In the genomic region with DNA sequence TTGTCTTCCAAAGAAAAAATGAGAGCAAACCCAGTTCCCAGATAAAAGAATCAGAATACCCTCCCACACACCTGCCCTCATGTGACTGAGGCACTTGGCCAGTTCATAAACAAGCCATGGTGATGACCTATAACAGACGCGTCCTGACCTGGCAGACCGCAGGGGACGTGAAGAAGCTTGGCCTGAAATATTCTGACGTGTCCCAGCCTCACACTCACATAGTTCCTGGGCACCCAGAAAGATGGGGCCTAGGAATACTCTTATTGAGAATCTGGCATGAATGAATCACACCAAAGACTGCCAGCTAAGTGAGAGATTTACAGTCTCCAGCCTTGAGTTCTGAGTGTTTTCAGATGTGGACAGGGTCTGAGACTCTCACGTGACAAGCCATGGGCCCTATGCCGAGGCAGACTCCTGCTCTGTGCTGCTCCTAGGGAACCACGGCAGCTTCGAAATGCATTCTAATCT, we compare ENCODE assay signal across 1 cellular context.
TF ChIP-seq lines count a peak whose summit lies in the region.

No MANE protein-coding gene starts in this region.

TF ChIP-seq in SK-N-SH, 30 proteins besides CTCF, POLR2A, EP300 and RAD21 (continued from another document):
- TF ChIP-seq RFX5 (IDR thresholded peaks at IDR 0.05; ENCODE audit: low read length) (no peak), SMC3 (IDR thresholded peaks at IDR 0.05; ENCODE audit: low read depth, low read length) (no peak), NFIC (IDR thresholded peaks at IDR 0.05; ENCODE audit: borderline replicate concordance) (peak; percentile 71), CHD2 (IDR thresholded peaks at IDR 0.05; ENCODE audit: low read length, partially characterized antibody) (no peak), TAF1 (IDR thresholded peaks at IDR 0.05; ENCODE audit: borderline replicate concordance, low read depth, low read length) (no peak), YY1 (IDR thresholded peaks at IDR 0.05; ENCODE audit: low read depth) (no peak), SIN3A (IDR thresholded peaks at IDR 0.05; ENCODE audit: borderline replicate concordance, low read depth, low read length) (no peak), TCF12 (IDR thresholded peaks at IDR 0.05) (peak; percentile 94), GABPA (IDR thresholded peaks at IDR 0.05; ENCODE audit: low read depth) (no peak), GATA2 (CRISPR knock-in tag; IDR thresholded peaks at IDR 0.05) (no peak), FOSL2 (IDR thresholded peaks at IDR 0.05; ENCODE audit: borderline replicate concordance, low read depth) (peak; percentile 20; the same call in 1 of the 2 replicates), JUND (IDR thresholded peaks at IDR 0.05) (peak; percentile 65; the same call in 1 of the 2 replicates), EZH2phosphoT487 (IDR thresholded peaks at IDR 0.05; ENCODE audit: borderline replicate concordance, low read depth) (no peak), ELF1 (IDR thresholded peaks at IDR 0.05) (no peak), TEAD4 (IDR thresholded peaks at IDR 0.05; ENCODE audit: borderline replicate concordance, insufficient read depth) (no peak)
- TF ChIP-seq, protein P1, sequence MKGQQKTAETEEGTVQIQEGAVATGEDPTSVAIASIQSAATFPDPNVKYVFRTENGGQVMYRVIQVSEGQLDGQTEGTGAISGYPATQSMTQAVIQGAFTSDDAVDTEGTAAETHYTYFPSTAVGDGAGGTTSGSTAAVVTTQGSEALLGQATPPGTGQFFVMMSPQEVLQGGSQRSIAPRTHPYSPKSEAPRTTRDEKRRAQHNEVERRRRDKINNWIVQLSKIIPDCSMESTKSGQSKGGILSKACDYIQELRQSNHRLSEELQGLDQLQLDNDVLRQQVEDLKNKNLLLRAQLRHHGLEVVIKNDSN (IDR thresholded peaks at IDR 0.05; ENCODE audit: borderline replicate concordance, low read depth) = peak; percentile 68
- TF ChIP-seq, protein P2, sequence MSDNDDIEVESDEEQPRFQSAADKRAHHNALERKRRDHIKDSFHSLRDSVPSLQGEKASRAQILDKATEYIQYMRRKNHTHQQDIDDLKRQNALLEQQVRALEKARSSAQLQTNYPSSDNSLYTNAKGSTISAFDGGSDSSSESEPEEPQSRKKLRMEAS (IDR thresholded peaks at IDR 0.05; ENCODE audit: low read depth) = peak; percentile 39; the same call in 1 of the 2 replicates
- TF ChIP-seq, protein P3, sequence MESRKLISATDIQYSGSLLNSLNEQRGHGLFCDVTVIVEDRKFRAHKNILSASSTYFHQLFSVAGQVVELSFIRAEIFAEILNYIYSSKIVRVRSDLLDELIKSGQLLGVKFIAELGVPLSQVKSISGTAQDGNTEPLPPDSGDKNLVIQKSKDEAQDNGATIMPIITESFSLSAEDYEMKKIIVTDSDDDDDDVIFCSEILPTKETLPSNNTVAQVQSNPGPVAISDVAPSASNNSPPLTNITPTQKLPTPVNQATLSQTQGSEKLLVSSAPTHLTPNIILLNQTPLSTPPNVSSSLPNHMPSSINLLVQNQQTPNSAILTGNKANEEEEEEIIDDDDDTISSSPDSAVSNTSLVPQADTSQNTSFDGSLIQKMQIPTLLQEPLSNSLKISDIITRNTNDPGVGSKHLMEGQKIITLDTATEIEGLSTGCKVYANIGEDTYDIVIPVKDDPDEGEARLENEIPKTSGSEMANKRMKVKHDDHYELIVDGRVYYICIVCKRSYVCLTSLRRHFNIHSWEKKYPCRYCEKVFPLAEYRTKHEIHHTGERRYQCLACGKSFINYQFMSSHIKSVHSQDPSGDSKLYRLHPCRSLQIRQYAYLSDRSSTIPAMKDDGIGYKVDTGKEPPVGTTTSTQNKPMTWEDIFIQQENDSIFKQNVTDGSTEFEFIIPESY (IDR thresholded peaks at IDR 0.05; ENCODE audit: borderline replicate concordance, low read depth) = no peak
- TF ChIP-seq, protein P4, sequence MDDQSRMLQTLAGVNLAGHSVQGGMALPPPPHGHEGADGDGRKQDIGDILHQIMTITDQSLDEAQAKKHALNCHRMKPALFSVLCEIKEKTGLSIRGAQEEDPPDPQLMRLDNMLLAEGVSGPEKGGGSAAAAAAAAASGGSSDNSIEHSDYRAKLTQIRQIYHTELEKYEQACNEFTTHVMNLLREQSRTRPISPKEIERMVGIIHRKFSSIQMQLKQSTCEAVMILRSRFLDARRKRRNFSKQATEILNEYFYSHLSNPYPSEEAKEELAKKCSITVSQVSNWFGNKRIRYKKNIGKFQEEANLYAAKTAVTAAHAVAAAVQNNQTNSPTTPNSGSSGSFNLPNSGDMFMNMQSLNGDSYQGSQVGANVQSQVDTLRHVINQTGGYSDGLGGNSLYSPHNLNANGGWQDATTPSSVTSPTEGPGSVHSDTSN (IDR thresholded peaks at IDR 0.05) = peak; percentile 89
- TF ChIP-seq, protein P5, sequence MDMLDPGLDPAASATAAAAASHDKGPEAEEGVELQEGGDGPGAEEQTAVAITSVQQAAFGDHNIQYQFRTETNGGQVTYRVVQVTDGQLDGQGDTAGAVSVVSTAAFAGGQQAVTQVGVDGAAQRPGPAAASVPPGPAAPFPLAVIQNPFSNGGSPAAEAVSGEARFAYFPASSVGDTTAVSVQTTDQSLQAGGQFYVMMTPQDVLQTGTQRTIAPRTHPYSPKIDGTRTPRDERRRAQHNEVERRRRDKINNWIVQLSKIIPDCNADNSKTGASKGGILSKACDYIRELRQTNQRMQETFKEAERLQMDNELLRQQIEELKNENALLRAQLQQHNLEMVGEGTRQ (IDR thresholded peaks at IDR 0.05; ENCODE audit: borderline replicate concordance, low read depth, low read length) = no peak
TF ChIP-seq in SK-N-SH: peak in this region for 9.
